Comparison of ENCODE assay signal across 8 cellular contexts in genomic region chr17:63476494-63476856, GRCh38. TPM values are rescaled to one million over a fixed set of nuclear protein-coding genes. Genes with fewer than 3 reads are reported as not detected.
DNase-seq lines count a peak whose midpoint lies in the region; ATAC-seq and TF ChIP-seq lines count a peak whose summit lies in the region.

No MANE protein-coding gene starts in this region.

- H3K27ac ChIP-seq in CD8-positive, alpha-beta T cell (ENCODE audit: low read depth, low read length), result no peak overlapping the region
- H3K27ac ChIP-seq in HUES6 (ENCODE audit: low read depth, low read length), result no peak overlapping the region
- H3K27ac ChIP-seq in ascending aorta, result no peak overlapping the region
- peak overlapping the region; percentile 57 to 85 (median 82) for H3K27ac ChIP-seq in transverse colon

- H3K36me3 Mint-ChIP-seq in CD8-positive, alpha-beta T cell, result no peaks in the 10 kb centered on the region

- TF ChIP-seq EP300 in transverse colon (IDR thresholded peaks at IDR 0.05; ENCODE audit: low read depth), result no peak

- no peak overlapping the region for H3K9ac ChIP-seq in HUES6 (ENCODE audit: low read length)

- H3K36me3 ChIP-seq in CD8-positive, alpha-beta T cell (ENCODE audit: insufficient read depth, low read length), result no peaks in the 10 kb centered on the region
- H3K36me3 ChIP-seq in HUES6 (ENCODE audit: control insufficient read depth, insufficient read depth, low read length), result no peaks in the 10 kb centered on the region
- H3K36me3 ChIP-seq in ascending aorta, result no peaks in the 10 kb centered on the region
- no peaks in the 10 kb centered on the region for H3K36me3 ChIP-seq in kidney epithelial cell (ENCODE audit: control insufficient read depth, insufficient read depth, low read length)
- H3K36me3 ChIP-seq in transverse colon, result no peaks in the 10 kb centered on the region

- H3K4me3 ChIP-seq in CD8-positive, alpha-beta T cell (ENCODE audit: low read depth, low read length), result peak overlapping the region; percentile 46
- peak overlapping the region; percentile 52 for H3K4me3 ChIP-seq in HUES6 (ENCODE audit: low read depth, low read length)
- peak overlapping the region; percentile 67 to 71 for H3K4me3 ChIP-seq in ascending aorta
- H3K4me3 ChIP-seq in kidney epithelial cell (ENCODE audit: low read depth, low read length), result peak overlapping the region; percentile 15
- peak overlapping the region; percentile 10 to 69 (median 52) for H3K4me3 ChIP-seq in transverse colon

- H3K4me3 Mint-ChIP-seq in CD8-positive, alpha-beta T cell, result peak overlapping the region; percentile 68

- no peak for TF ChIP-seq POLR2A in transverse colon (IDR thresholded peaks at IDR 0.05)

- CTCF ChIA-PET in CD8-positive, alpha-beta T cell (lab: Charles Lee), result interaction anchor here (5.8 to 10.9 kb wide), 2 partner anchors 34 to 48 kb away, joined by 50 to 282 read pairs; partner anchors contain the start of gene CYB561

- peaks cover 14% of the 10 kb centered on the region for H3K27me3 ChIP-seq in CD8-positive, alpha-beta T cell (ENCODE audit: insufficient read depth, low read length)
- H3K27me3 ChIP-seq in HUES6 (ENCODE audit: control insufficient read depth, insufficient read depth, low read length), result peaks cover 27% of the 10 kb centered on the region
- no peaks in the 10 kb centered on the region for H3K27me3 ChIP-seq in ascending aorta
- H3K27me3 ChIP-seq in kidney epithelial cell (ENCODE audit: control insufficient read depth, insufficient read depth, low read length), result peaks cover 22% of the 10 kb centered on the region
- peaks cover 13% of the 10 kb centered on the region for H3K27me3 ChIP-seq in transverse colon

- no peak for TF ChIP-seq CTCF in CD8-positive, alpha-beta T cell (IDR thresholded peaks at IDR 0.05)
- TF ChIP-seq CTCF in ascending aorta (IDR thresholded peaks at IDR 0.05) (no peak), kidney epithelial cell (IDR thresholded peaks at IDR 0.05; ENCODE audit: insufficient read depth, low read length, poor library complexity, severe bottlenecking) (no peak), transverse colon (IDR thresholded peaks at IDR 0.05) (no peak)

- DNase-seq in CD8-positive, alpha-beta T cell, result no peak
- DNase-seq in ascending aorta (ENCODE audit: low spot score in 2 of 2), result no peak
- no peak for DNase-seq in kidney epithelial cell (ENCODE audit: low read depth)
- no peak for DNase-seq in transverse colon

- peaks cover 11% of the 10 kb centered on the region for H3K4me1 Mint-ChIP-seq in CD8-positive, alpha-beta T cell (ENCODE audit: low read depth)

- WGBS in transverse colon (ENCODE audit: low coverage in 1 of 2), 2 donors, result 7% methylated on average over 33 of the region's 34 CpGs; no CpG with 5 or more reads in 1 of the 2 donors

- H3K9me3 ChIP-seq in CD8-positive, alpha-beta T cell (ENCODE audit: low read length), result no peaks in the 10 kb centered on the region
- H3K9me3 ChIP-seq in HUES6 (ENCODE audit: control insufficient read depth, insufficient read depth, low read depth, low read length) (no peaks in the 10 kb centered on the region), ascending aorta (no peaks in the 10 kb centered on the region), transverse colon (no peaks in the 10 kb centered on the region)

- POLR2A ChIA-PET in CD8-positive, alpha-beta T cell (lab: Charles Lee), result interaction anchor here (1.0 kb wide), 1 partner anchor 30 kb away, joined by 3 read pairs; the partner anchor contains the start of gene CYB561

- H3K4me1 ChIP-seq in CD8-positive, alpha-beta T cell (ENCODE audit: insufficient read depth, low read length), result peaks cover 14% of the 10 kb centered on the region
- H3K4me1 ChIP-seq in HUES6 (ENCODE audit: control insufficient read depth, insufficient read depth, low read length), result peaks cover 28% of the 10 kb centered on the region
- H3K4me1 ChIP-seq in ascending aorta, result peaks cover 0 to 15% of the 10 kb centered on the region in 2 donors
- peaks cover 14 to 27% (median 23%) of the 10 kb centered on the region in 4 donors for H3K4me1 ChIP-seq in transverse colon

- no peak overlapping the region for H3K27ac Mint-ChIP-seq in CD8-positive, alpha-beta T cell

- peak; percentile 19 for ATAC-seq in CD8-positive, alpha-beta T cell
- ATAC-seq in HG03439 (IDR thresholded peaks at IDR 0.05; ENCODE audit: unreplicated experiment) (no peak), GM19455 (IDR thresholded peaks at IDR 0.05; ENCODE audit: unreplicated experiment) (no peak), HG03457 (IDR thresholded peaks at IDR 0.05; ENCODE audit: unreplicated experiment) (no peak)

- H3K27me3 Mint-ChIP-seq in CD8-positive, alpha-beta T cell (ENCODE audit: low read depth), result peaks cover 31% of the 10 kb centered on the region

- in situ Hi-C loops in transverse colon (cut with MboI; ENCODE audit: low pct_ligation_motif_present in 1 of 4, low pct_unique_long_range_greater_than_20kb in 1 of 4, low sequenced_read_pairs in 3 of 4), result loop anchor here in 1 of 4 donors (5.0 kb wide), 1 partner anchor 54 kb away; no protein-coding TSS in a partner anchor

- intact Hi-C loops in CD8-positive, alpha-beta T cell (cut with DNase I, micrococcal nuclease), result loop anchor here in 1 of 2 experiments (5.0 kb wide), 1 partner anchor 34 kb away; no protein-coding TSS in a partner anchor
- intact Hi-C loops in ascending aorta (cut with DNase I) (no loop called here), transverse colon (cut with DNase I; ENCODE audit: low total_unique reads) (no loop called here)

- H3K9me3 Mint-ChIP-seq in CD8-positive, alpha-beta T cell, result no peaks in the 10 kb centered on the region

RNA-seq across cellular contexts. Expression of gene ACE, which starts 0.4 kb away (rescaled TPM):
- 1 to 10 TPM; 4.3 to 5.5 TPM for total RNA-seq in CD8-positive, alpha-beta T cell
- total RNA-seq in ascending aorta (72.6 TPM), kidney epithelial cell (1.5 and 1.6 TPM in 2 replicates), transverse colon (10 to 100 TPM in 3 of 4 donors, 1 to 10 TPM in 1; 6.0 to 56.7 (median 28.0) TPM)

RNA-seq across cellular contexts. Expression of gene CYB561, which starts 30.4 kb away (rescaled TPM):
- 10 to 100 TPM; 13.7 to 14.9 TPM for total RNA-seq in CD8-positive, alpha-beta T cell
- total RNA-seq in ascending aorta (23.0 TPM), kidney epithelial cell (19.3 and 26.4 TPM in 2 replicates), transverse colon (100 to 1,000 TPM in 1 of 4 donors, 10 to 100 TPM in 3; 52.6 to 315 (median 68.5) TPM)

RNA-seq across cellular contexts. Expression of gene KCNH6, which starts 46.7 kb away (rescaled TPM):
- not detected for total RNA-seq in CD8-positive, alpha-beta T cell
- not detected for total RNA-seq in ascending aorta
- total RNA-seq in kidney epithelial cell, result 0.07 and 0.21 TPM in 2 replicates
- under 1 TPM in 2 of 4 donors, not detected in 2; 0.48 to 0.96 TPM for total RNA-seq in transverse colon

Comparison
In these comparisons a context has a peak if more than half of its experiments do, and no peak if none do; other contexts are left out.
1. H3K27ac ChIP-seq: peak in transverse colon (4 of 4); none in CD8-positive, alpha-beta T cell (single experiment), HUES6 (single experiment) and ascending aorta (0 of 2).
2. H3K4me3 ChIP-seq: peak in every context shown above with its lines; median percentile 69 in ascending aorta; 52 in transverse colon; 52 in HUES6; 46 in CD8-positive, alpha-beta T cell; 15 in kidney epithelial cell.